In the genomic region with DNA sequence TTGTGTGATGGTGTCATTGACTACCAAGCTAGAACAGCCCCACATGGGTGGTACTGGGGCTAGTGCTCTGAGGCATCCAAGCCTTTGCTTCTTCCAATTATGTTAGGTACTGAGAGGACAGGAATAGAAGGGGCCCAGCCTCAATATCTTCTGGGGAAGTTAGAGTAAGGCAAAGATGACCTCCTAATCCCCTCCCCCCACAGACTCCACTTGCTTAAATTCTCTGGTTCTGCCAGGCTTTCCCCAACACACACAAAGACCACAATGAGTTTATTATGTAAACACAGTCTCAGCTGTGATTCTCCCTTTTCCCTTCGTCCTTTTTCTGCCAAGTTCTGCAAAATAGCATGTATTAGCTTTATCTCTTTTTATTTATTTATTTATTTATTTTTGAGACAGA, we compare ENCODE assay signal across 23 cellular contexts. TPM values are rescaled to one million over a fixed set of nuclear protein-coding genes. Genes with fewer than 3 reads are reported as not detected.
DNase-seq lines count a peak whose midpoint lies in the region; ATAC-seq and TF ChIP-seq lines count a peak whose summit lies in the region.
"Had no signal": no experiment of that assay in that cellular context is flagged by ENCODE, and none has a peak within 500 bp of the region (broad histone marks: within the 10 kb centered on the region; RNA-seq: fewer than 3 reads in every experiment).

No MANE protein-coding gene starts in this region.

- no peak overlapping the region for H2AFZ ChIP-seq in PC-9

- H3K4me3 ChIP-seq in PC-9 = no peak overlapping the region
- H3K4me3 ChIP-seq in Peyer's patch = no peak overlapping the region
- H3K4me3 ChIP-seq: cardiac muscle cell, lower lobe of right lung, tibial nerve had no signal

- no peak for TF ChIP-seq CTCF in PC-9 (conservative IDR thresholded peaks at IDR 0.05)
- no peak for TF ChIP-seq CTCF in foreskin keratinocyte (conservative IDR thresholded peaks at IDR 0.05)
- TF ChIP-seq CTCF in Peyer's patch (IDR thresholded peaks at IDR 0.05) = no peak

- H3K36me3 ChIP-seq in PC-9 (ENCODE audit: low read depth) = peaks cover 6% of the 10 kb centered on the region; the same call in 1 of the 2 replicates
- no peaks in the 10 kb centered on the region for H3K36me3 ChIP-seq in Peyer's patch
- H3K36me3 ChIP-seq: cardiac muscle cell, lower lobe of right lung, tibial nerve had no signal

- no peak for TF ChIP-seq POLR2A in Peyer's patch (IDR thresholded peaks at IDR 0.05)

- H3K4me1 ChIP-seq in PC-9 (replicated peaks; ENCODE audit: insufficient read depth) (peaks cover 44% of the 10 kb centered on the region), foreskin keratinocyte (peaks cover 28% of the 10 kb centered on the region), Peyer's patch (peaks cover 0 to 15% (median 5%) of the 10 kb centered on the region in 4 donors)

- H3K27me3 ChIP-seq in PC-9 (ENCODE audit: insufficient read depth, low read depth) = no peaks in the 10 kb centered on the region
- H3K27me3 ChIP-seq in foreskin keratinocyte = no peaks in the 10 kb centered on the region
- peaks cover 0 to 22% of the 10 kb centered on the region in 2 donors for H3K27me3 ChIP-seq in Peyer's patch

- ATAC-seq in foreskin keratinocyte (no peak), HG03342 (IDR thresholded peaks at IDR 0.05; ENCODE audit: unreplicated experiment) (no peak)
- ATAC-seq: activated CD8-positive, alpha-beta T cell treated with anti-CD3 and anti-CD28 coated beads for 36 hours; activated T-helper 17 cell treated with anti-CD3 and anti-CD28 coated beads, Interleukin-2, amount 50 U/mL, for 72 hours; lower lobe of right lung had no signal

- H3K4me2 ChIP-seq in PC-9 = no peak overlapping the region
- H3K4me2 ChIP-seq: SK-N-SH had no signal

- peaks cover 7% of the 10 kb centered on the region; the same call in 1 of the 2 replicates for H4K20me1 ChIP-seq in PC-9 (ENCODE audit: insufficient read depth)

- peaks cover 38% of the 10 kb centered on the region for H3K79me2 ChIP-seq in PC-9 (ENCODE audit: low read depth)

- POLR2A ChIA-PET in PC-9 (lab: Charles Lee; ENCODE audit: unreplicated experiment) = no interaction called here

- H3K9me3 ChIP-seq in PC-9 (ENCODE audit: insufficient read depth, low read depth) (no peaks in the 10 kb centered on the region), Peyer's patch (no peaks in the 10 kb centered on the region)
- H3K9me3 ChIP-seq: lower lobe of right lung, SK-N-SH, tibial nerve had no signal

- peak overlapping the region; percentile 59; the same call in 1 of the 2 replicates for H3K27ac ChIP-seq in PC-9
- H3K27ac ChIP-seq in foreskin keratinocyte = peak overlapping the region; percentile 99
- no peak overlapping the region for H3K27ac ChIP-seq in Peyer's patch
- H3K27ac ChIP-seq: cardiac muscle cell, lower lobe of right lung had no signal

- H3F3A ChIP-seq in PC-9 (ENCODE audit: insufficient read depth, low read depth) = peaks cover 52% of the 10 kb centered on the region

- intact Hi-C loops in PC-9 (cut with micrococcal nuclease; ENCODE audit: unreplicated experiment) = no loop called here

- no TSS peak for BruUV-seq in PC-9 (replicated peaks; lab: Mats Ljungman, UMichigan)

- CTCF ChIA-PET in PC-9 (lab: Charles Lee) = no interaction called here

- H3K9me2 ChIP-seq in PC-9 (ENCODE audit: insufficient read depth) = no peaks in the 10 kb centered on the region
- H3K9me2 ChIP-seq: SK-N-SH had no signal

- DNase-seq in Ammon's horn (ENCODE audit: low spot score) (peak; percentile 75), PC-9 (no peak), foreskin keratinocyte (no peak), middle frontal gyrus (ENCODE audit: extremely low spot score, low spot score) (peak; percentile 10), NOMO-1 treated with dmso at 0.1 percent for 144 hours (lab: John Stamatoyannopoulos, UW; ENCODE audit: unreplicated experiment) (no peak), Peyer's patch (no peak)
- no peak for DNase-seq in stimulated activated CD4-positive, alpha-beta T cell treated with anti-CD3 and anti-CD28 coated beads, Interleukin-1b, Interleukin-23, amount 100 ng/mL, for 48 hours
- DNase-seq: activated CD8-positive, alpha-beta T cell treated with anti-CD3 and anti-CD28 coated beads for 36 hours; aorta; CD4-positive, alpha-beta memory T cell; DMS 273 treated with DMSO at 0.1 percent for 48 hours; HCEC 1CT; lower lobe of right lung; NCI-H1105 treated with DMSO at 0.1 percent for 48 hours; NCI-H1930; NCI-H526; RPMI8226; SK-N-SH; T-helper 2 cell had no signal

RNA-seq across cellular contexts. Expression of a gene that starts 3.1 kb away (rescaled TPM):
- total RNA-seq in PC-9 (2021) (489 and 702 TPM in 2 replicates), foreskin keratinocyte (103 and 150 TPM in 2 replicates), Peyer's patch (under 1 TPM in 2 of 4 donors, not detected in 2; 0.47 to 0.70 TPM)
- polyA plus RNA-seq in foreskin keratinocyte = 112 and 158 TPM in 2 replicates
- total RNA-seq: cardiac muscle cell; CD4-positive, alpha-beta memory T cell had no signal
- polyA plus RNA-seq: CD4-positive, alpha-beta memory T cell had no signal

RNA-seq across cellular contexts. Expression of a gene that starts 33.7 kb away (rescaled TPM):
- total RNA-seq in PC-9 (2021) (27.9 and 29.0 TPM in 2 replicates), foreskin keratinocyte (17.2 and 22.3 TPM in 2 replicates), Peyer's patch (10 to 100 TPM; 15.5 to 52.8 (median 17.6) TPM)
- 11.6 and 12.1 TPM in 2 replicates for polyA plus RNA-seq in foreskin keratinocyte

Comparison
In these comparisons a context has a peak if more than half of its experiments do, and no peak if none do; other contexts are left out.
1. DNase-seq: peak in Ammon's horn (single experiment) and middle frontal gyrus (single experiment); none in PC-9 (0 of 2), foreskin keratinocyte (0 of 2), NOMO-1 treated with dmso at 0.1 percent for 144 hours (single experiment), stimulated activated CD4-positive, alpha-beta T cell treated with anti-CD3 and anti-CD28 coated beads, Interleukin-1b, Interleukin-23, amount 100 ng/mL, for 48 hours (single experiment) and Peyer's patch (0 of 3).
2. H3K27ac ChIP-seq: peak in PC-9 (single experiment) and foreskin keratinocyte (single experiment); none in Peyer's patch (0 of 4).
3. RNA of a gene that starts 3.1 kb away (total RNA-seq): 489 to 702 TPM in PC-9 and 103 to 150 TPM in foreskin keratinocyte; 0.47 to 0.70 TPM in Peyer's patch; every median in the first group is over 10 times any median in the second.